25 cellular contexts compared by ENCODE assay signal in genomic region chr2:71725836-71726235, GRCh38.
"Had no signal": no experiment of that assay in that cellular context is flagged by ENCODE, and none has a peak within 500 bp of the region (broad histone marks: within the 10 kb centered on the region; RNA-seq: fewer than 3 reads in every experiment).

No MANE protein-coding gene starts in this region.

- H3K9me3 ChIP-seq: colonic mucosa had no signal

- H3K4me3 ChIP-seq: colonic mucosa, dorsolateral prefrontal cortex, esophagus squamous epithelium, gastroesophageal sphincter, heart left ventricle, hepatocyte, left lung, lower lobe of right lung, mucosa of descending colon had no signal

- DNase-seq: cerebellar nuclear complex; colonic mucosa; dermis blood vessel endothelial cell; dorsolateral prefrontal cortex; effector CD4-positive, alpha-beta T cell; effector memory CD4-positive, alpha-beta T cell; erythroblast; esophagus squamous epithelium; foreskin keratinocyte; heart left ventricle; hypothalamus; immature natural killer cell; islet precursor cell; kidney; kidney glomerular epithelial cell; left lung; left ventricle myocardium superior; lower lobe of right lung; mesenchymal stem cell; mucosa of descending colon had no signal

- H3K27me3 ChIP-seq: colonic mucosa, dorsolateral prefrontal cortex, esophagus squamous epithelium, gastroesophageal sphincter, heart left ventricle, hepatocyte, left lung had no signal

- H2AFZ ChIP-seq: hepatocyte had no signal

- H3K79me2 ChIP-seq: hepatocyte had no signal

- FAIRE-seq: endothelial cell of umbilical vein, frontal cortex, kidney had no signal

- H3K4me2 ChIP-seq: hepatocyte had no signal

- H3K27ac ChIP-seq: colonic mucosa, dorsolateral prefrontal cortex, epithelial cell of prostate, esophagus squamous epithelium, foreskin keratinocyte, gastroesophageal sphincter, heart left ventricle, hepatocyte, left lung, lower lobe of right lung had no signal

- H3K4me1 ChIP-seq: colonic mucosa, foreskin keratinocyte, left lung had no signal

- H3K36me3 ChIP-seq: colonic mucosa, esophagus squamous epithelium, gastroesophageal sphincter, heart left ventricle, left lung, lower lobe of right lung had no signal
